Comparison of ENCODE assay signal across 8 cellular contexts in genomic region chr3:49170744-49171118, GRCh38. TPM values are rescaled to one million over a fixed set of nuclear protein-coding genes. Genes with fewer than 3 reads are reported as not detected.
A peak's percentile ranks its signal among the peaks of the same experiment; 100 is the strongest.
DNase-seq lines count a peak whose midpoint lies in the region; ATAC-seq, FAIRE-seq and TF ChIP-seq lines count a peak whose summit lies in the region.

No MANE protein-coding gene starts in this region.

- POLR2A ChIA-PET in activated CD4-positive, alpha-beta T cell treated with anti-CD3 and anti-CD28 coated beads, Interleukin-2, amount 10 ng/mL, durations not matched to agents 7 days and 5 days (lab: Charles Lee): interaction anchor here (1.0 kb wide), 1 partner anchor 68 kb away, joined by 3 read pairs; no protein-coding TSS in a partner anchor

- H3K36me3 ChIP-seq in astrocyte (ENCODE audit: insufficient read depth, low read length) (no peaks in the 10 kb centered on the region), right lobe of liver (no peaks in the 10 kb centered on the region), thymus (ENCODE audit: control insufficient read depth, insufficient read depth) (no peaks in the 10 kb centered on the region)

- peak overlapping the region; percentile 98 for H3K4me2 ChIP-seq in astrocyte (ENCODE audit: low read length)

- H3K9me3 ChIP-seq in astrocyte (ENCODE audit: insufficient read depth, low read depth, low read length) (no peaks in the 10 kb centered on the region), right lobe of liver (no peaks in the 10 kb centered on the region), thymus (ENCODE audit: control insufficient read depth) (no peaks in the 10 kb centered on the region)

- H3K79me2 ChIP-seq in astrocyte (ENCODE audit: insufficient read depth, low read length): peaks cover 20% of the 10 kb centered on the region

- CTCF ChIA-PET in activated CD4-positive, alpha-beta T cell treated with anti-CD3 and anti-CD28 coated beads, Interleukin-2, amount 10 ng/mL, durations not matched to agents 7 days and 5 days (lab: Charles Lee): interaction anchor here (0.6 to 2.8 kb wide), 18 partner anchors 9 to 386 kb away, joined by 3 to 27 read pairs (median 4); partner anchors contain the start of genes NDUFAF3, USP19 and WDR6

- intact Hi-C loops in right lobe of liver (cut with DNase I): no loop called here
- intact Hi-C loops in lower leg skin (cut with DNase I; ENCODE audit: low total_unique reads): loop anchor here (10.0 kb wide), 1 partner anchor 274 kb away; no protein-coding TSS in a partner anchor

- peak overlapping the region; percentile 68 for H3K27ac Mint-ChIP-seq in activated CD4-positive, alpha-beta T cell treated with anti-CD3 and anti-CD28 coated beads, Interleukin-2, amount 10 ng/mL, durations not matched to agents 7 days and 5 days
- peak overlapping the region; percentile 91 for H3K27ac Mint-ChIP-seq in astrocyte (ENCODE audit: unreplicated experiment)

- H3K4me1 Mint-ChIP-seq in activated CD4-positive, alpha-beta T cell treated with anti-CD3 and anti-CD28 coated beads, Interleukin-2, amount 10 ng/mL, durations not matched to agents 7 days and 5 days: peaks cover 21% of the 10 kb centered on the region
- peaks cover 16% of the 10 kb centered on the region for H3K4me1 Mint-ChIP-seq in astrocyte (ENCODE audit: low read depth, unreplicated experiment)

- ATAC-seq in right lobe of liver: no peak

- peaks cover 7% of the 10 kb centered on the region for H3K36me3 Mint-ChIP-seq in activated CD4-positive, alpha-beta T cell treated with anti-CD3 and anti-CD28 coated beads, Interleukin-2, amount 10 ng/mL, durations not matched to agents 7 days and 5 days (ENCODE audit: low read depth)
- peaks cover 10% of the 10 kb centered on the region for H3K36me3 Mint-ChIP-seq in astrocyte (ENCODE audit: low read depth, unreplicated experiment)

- H3K9me3 Mint-ChIP-seq in activated CD4-positive, alpha-beta T cell treated with anti-CD3 and anti-CD28 coated beads, Interleukin-2, amount 10 ng/mL, durations not matched to agents 7 days and 5 days: no peaks in the 10 kb centered on the region
- H3K9me3 Mint-ChIP-seq in astrocyte (ENCODE audit: unreplicated experiment): no peaks in the 10 kb centered on the region

- no peak overlapping the region for H3K27ac ChIP-seq in astrocyte (ENCODE audit: low read depth, low read length)
- peak overlapping the region; percentile 72 to 89 (median 72) for H3K27ac ChIP-seq in right lobe of liver
- H3K27ac ChIP-seq in thymus (ENCODE audit: low read depth): no peak overlapping the region

- no peaks in the 10 kb centered on the region for H3K27me3 ChIP-seq in astrocyte (ENCODE audit: insufficient read depth, low read length)
- no peaks in the 10 kb centered on the region for H3K27me3 ChIP-seq in right lobe of liver
- no peaks in the 10 kb centered on the region for H3K27me3 ChIP-seq in thymus (ENCODE audit: control insufficient read depth, insufficient read depth)

- TF ChIP-seq POLR2A in right lobe of liver (IDR thresholded peaks at IDR 0.05): no peak
- no peak for TF ChIP-seq POLR2A in lower leg skin (IDR thresholded peaks at IDR 0.05)

- peak overlapping the region; percentile 73 for H3K4me3 ChIP-seq in astrocyte (ENCODE audit: insufficient read depth, low read depth, low read length)
- peak overlapping the region; percentile 74 to 78 (median 77) for H3K4me3 ChIP-seq in right lobe of liver
- peak overlapping the region; percentile 57 for H3K4me3 ChIP-seq in thymus (ENCODE audit: low read length)
- H3K4me3 ChIP-seq in lower leg skin (ENCODE audit: low read depth, poor library complexity, severe bottlenecking): no peak overlapping the region

- DNase-seq in activated CD4-positive, alpha-beta T cell treated with anti-CD3 and anti-CD28 coated beads, Interleukin-2, amount 10 ng/mL, durations not matched to agents 7 days and 5 days: no peak
- no peak for DNase-seq in activated CD4-positive, alpha-beta T cell treated with anti-CD3 and anti-CD28 coated beads for 4 hours
- DNase-seq in astrocyte (ENCODE audit: low read depth) (no peak), right lobe of liver (no peak), lower leg skin (ENCODE audit: low spot score in 2 of 2) (no peak)
- DNase-seq in stimulated activated naive CD4-positive, alpha-beta T cell (lab: John Stamatoyannopoulos, UW): no peak
- DNase-seq in stimulated activated CD4-positive, alpha-beta T cell treated with anti-CD3 and anti-CD28 coated beads, Interleukin-2, amount 100 ng/mL, for 24 hours: no peak

- no peak for FAIRE-seq in astrocyte (lab: Jason Lieb, UNC)

- no peak for TF ChIP-seq CTCF in astrocyte (IDR thresholded peaks at IDR 0.05; ENCODE audit: insufficient read depth, low read depth, low read length)
- TF ChIP-seq CTCF in right lobe of liver (IDR thresholded peaks at IDR 0.05): no peak
- no peak for TF ChIP-seq CTCF in lower leg skin (IDR thresholded peaks at IDR 0.05)

- peak overlapping the region; percentile 71 for H3K4me3 Mint-ChIP-seq in activated CD4-positive, alpha-beta T cell treated with anti-CD3 and anti-CD28 coated beads, Interleukin-2, amount 10 ng/mL, durations not matched to agents 7 days and 5 days
- H3K4me3 Mint-ChIP-seq in astrocyte (ENCODE audit: unreplicated experiment): peak overlapping the region; percentile 87

- H3K9ac ChIP-seq in astrocyte (ENCODE audit: low read length): peak overlapping the region; percentile 79

- peaks cover 21% of the 10 kb centered on the region for H4K20me1 ChIP-seq in astrocyte (ENCODE audit: insufficient read depth, low read length)

- peak overlapping the region; percentile 100 for H2AFZ ChIP-seq in astrocyte (ENCODE audit: low read depth, low read length)

- 0% methylated on average over 1 of the region's 1 CpG for WGBS in right lobe of liver (ENCODE audit: insufficient coverage, low coverage, low lambda C conversion rate, missing lambda C conversion rate)
- 21% methylated on average over 1 of the region's 1 CpG for WGBS in thymus
- whole genome bisulfite sequencing in lower leg skin, 2 donors: 0% methylated on average over 1 of the region's 1 CpG

- no peaks in the 10 kb centered on the region for H3K27me3 Mint-ChIP-seq in activated CD4-positive, alpha-beta T cell treated with anti-CD3 and anti-CD28 coated beads, Interleukin-2, amount 10 ng/mL, durations not matched to agents 7 days and 5 days
- H3K27me3 Mint-ChIP-seq in astrocyte (ENCODE audit: low read depth, unreplicated experiment): no peaks in the 10 kb centered on the region

- H3K4me1 ChIP-seq in astrocyte (ENCODE audit: insufficient read depth, low read length) (peaks cover 44% of the 10 kb centered on the region), right lobe of liver (peaks cover 0 to 29% (median 11%) of the 10 kb centered on the region in 4 donors), thymus (ENCODE audit: control insufficient read depth, insufficient read depth, low read length) (peaks cover 9% of the 10 kb centered on the region)

RNA-seq across cellular contexts. Expression of gene KLHDC8B, which starts 0.7 kb away (rescaled TPM):
- total RNA-seq in activated CD4-positive, alpha-beta T cell treated with anti-CD3 and anti-CD28 coated beads, Interleukin-2, amount 10 ng/mL, durations not matched to agents 7 days and 5 days: 1 to 10 TPM; 1.5 to 1.7 TPM
- total RNA-seq in astrocyte: 30.2 and 31.6 TPM in 2 replicates
- total RNA-seq in right lobe of liver: 10 to 100 TPM; 10.4 to 15.2 (median 11.5) TPM
- 24.4 TPM for polyA plus RNA-seq in thymus
- total RNA-seq in lower leg skin: 10 to 100 TPM; 52.4 to 65.2 (median 56.0) TPM

RNA-seq across cellular contexts. Expression of gene CCDC71, which starts 4.6 kb away (rescaled TPM):
- 10 to 100 TPM; 21.7 to 22.2 TPM for total RNA-seq in activated CD4-positive, alpha-beta T cell treated with anti-CD3 and anti-CD28 coated beads, Interleukin-2, amount 10 ng/mL, durations not matched to agents 7 days and 5 days
- total RNA-seq in astrocyte (18.5 and 20.5 TPM in 2 replicates), right lobe of liver (10 to 100 TPM in 2 of 6 experiments, 1 to 10 TPM in 4; 8.0 to 18.9 (median 8.6) TPM), lower leg skin (10 to 100 TPM; 28.0 to 39.9 (median 33.7) TPM)
- polyA plus RNA-seq in thymus: 15.5 TPM

RNA-seq across cellular contexts. Expression of gene LAMB2, which starts 37.9 kb away (rescaled TPM):
- total RNA-seq in activated CD4-positive, alpha-beta T cell treated with anti-CD3 and anti-CD28 coated beads, Interleukin-2, amount 10 ng/mL, durations not matched to agents 7 days and 5 days: not detected
- total RNA-seq in astrocyte (344 and 391 TPM in 2 replicates), right lobe of liver (100 to 1,000 TPM; 129 to 192 (median 163) TPM), lower leg skin (100 to 1,000 TPM; 312 to 485 (median 356) TPM)
- 102 TPM for polyA plus RNA-seq in thymus

RNA-seq across cellular contexts. Expression of gene USP19, which starts 50.1 kb away (rescaled TPM):
- 10 to 100 TPM; 63.5 to 72.6 TPM for total RNA-seq in activated CD4-positive, alpha-beta T cell treated with anti-CD3 and anti-CD28 coated beads, Interleukin-2, amount 10 ng/mL, durations not matched to agents 7 days and 5 days
- total RNA-seq in astrocyte: 28.7 and 31.7 TPM in 2 replicates
- 10 to 100 TPM; 28.0 to 39.0 (median 34.1) TPM for total RNA-seq in right lobe of liver
- 25.2 TPM for polyA plus RNA-seq in thymus
- 100 to 1,000 TPM in 1 of 4 donors, 10 to 100 TPM in 3; 71.6 to 151 (median 77.4) TPM for total RNA-seq in lower leg skin

Comparison
In these comparisons a context has a peak if more than half of its experiments do, and no peak if none do; other contexts are left out.
1. H3K27ac ChIP-seq: peak in right lobe of liver (3 of 3); none in astrocyte (single experiment) and thymus (single experiment).
2. RNA of gene KLHDC8B, which starts 0.7 kb away (total RNA-seq): 52.4 to 65.2 TPM in lower leg skin, 30.2 to 31.6 TPM in astrocyte and 10.4 to 15.2 TPM in right lobe of liver; 1.5 to 1.7 TPM in activated CD4-positive, alpha-beta T cell treated with anti-CD3 and anti-CD28 coated beads, Interleukin-2, amount 10 ng/mL, durations not matched to agents 7 days and 5 days; every median in the first group is over 4 times any median in the second.
3. RNA of gene LAMB2, which starts 37.9 kb away (total RNA-seq): 312 to 485 TPM in lower leg skin, 344 to 391 TPM in astrocyte and 129 to 192 TPM in right lobe of liver; not detected in activated CD4-positive, alpha-beta T cell treated with anti-CD3 and anti-CD28 coated beads, Interleukin-2, amount 10 ng/mL, durations not matched to agents 7 days and 5 days; every median in the first group is over 100 times any median in the second.